In genomic region chr20:59525500-59526241, GRCh38 we compare ENCODE assay signal across 1 cellular context.
A peak's percentile ranks its signal among the peaks of the same experiment; 100 is the strongest.
TF ChIP-seq lines count a peak whose summit lies in the region.

No MANE protein-coding gene starts in this region.

TF ChIP-seq in HEK293, 187 proteins besides CTCF, POLR2A, EP300 and RAD21 (continued from another document):
- no peak for TF ChIP-seq ZNF560 (tag by site-specific recombination; IDR thresholded peaks at IDR 0.05; ENCODE audit: borderline replicate concordance)
- no peak for TF ChIP-seq ZNF692 (tag by site-specific recombination; IDR thresholded peaks at IDR 0.05)
- no peak for TF ChIP-seq ZNF350 (tag by site-specific recombination; IDR thresholded peaks at IDR 0.05)
- no peak for TF ChIP-seq ZNF416 (tag by site-specific recombination; IDR thresholded peaks at IDR 0.05)
- 0 out of 2 replicates have a peak, but pooled peaks have one; percentile 39 for TF ChIP-seq ZNF561 (tag by site-specific recombination; IDR thresholded peaks at IDR 0.05; ENCODE audit: borderline replicate concordance)
- no peak for TF ChIP-seq ZNF571 (tag by site-specific recombination; IDR thresholded peaks at IDR 0.05)
- TF ChIP-seq PRDM4 (tag by site-specific recombination; IDR thresholded peaks at IDR 0.05), result no peak
